ENCODE assay signal across 1 cellular context in the genomic region with DNA sequence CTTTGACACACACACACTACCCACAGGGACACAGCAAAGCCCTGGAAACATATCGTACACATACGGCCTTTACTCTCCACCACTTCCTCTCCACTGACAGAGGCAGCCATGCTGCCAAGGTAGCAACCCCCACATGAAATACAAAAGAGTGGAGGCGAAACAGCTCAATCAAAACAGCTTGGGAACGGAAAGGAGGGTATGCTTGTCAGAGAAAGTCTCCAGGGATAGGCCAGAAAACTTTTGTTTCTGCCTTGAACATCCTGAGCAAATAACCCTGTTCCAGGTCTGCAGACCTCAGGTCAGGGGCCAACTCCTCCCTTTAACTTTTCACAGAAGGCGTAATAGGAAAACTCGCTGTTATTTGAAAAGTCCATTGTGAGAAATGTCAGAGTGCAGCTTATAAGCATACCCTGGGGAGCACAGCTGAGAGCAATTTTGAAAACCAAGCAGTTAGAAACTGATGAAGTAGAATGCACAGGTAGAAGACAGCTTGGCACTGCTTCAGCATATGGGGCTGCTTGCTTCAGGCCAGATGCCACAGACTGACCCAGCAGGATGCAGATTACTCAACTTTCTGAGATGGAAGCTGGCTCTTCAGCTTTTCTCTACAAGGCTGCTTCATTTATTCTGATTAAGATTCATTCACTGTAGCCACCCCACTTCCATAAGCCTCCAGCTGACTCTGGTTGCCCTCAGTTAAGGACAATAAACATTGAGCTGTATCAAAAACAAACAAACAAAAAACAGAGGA.
A peak's percentile ranks its signal among the peaks of the same experiment; 100 is the strongest.
TF ChIP-seq lines count a peak whose summit lies in the region.

No MANE protein-coding gene starts in this region.

TF ChIP-seq in GM12878, 131 proteins besides CTCF, POLR2A, EP300 and RAD21 (continued from another document):
- TF ChIP-seq NBN (IDR thresholded peaks at IDR 0.05) = 0 out of 2 replicates have a peak, but pooled peaks have one; percentile 30
- 0 out of 2 replicates have a peak, but pooled peaks have one; percentile 64 for TF ChIP-seq GATAD2B (conservative IDR thresholded peaks at IDR 0.05; ENCODE audit: low read depth)
- TF ChIP-seq MYB (IDR thresholded peaks at IDR 0.05; ENCODE audit: borderline replicate concordance, low read depth, low read length) = no peak
- TF ChIP-seq, protein P1, sequence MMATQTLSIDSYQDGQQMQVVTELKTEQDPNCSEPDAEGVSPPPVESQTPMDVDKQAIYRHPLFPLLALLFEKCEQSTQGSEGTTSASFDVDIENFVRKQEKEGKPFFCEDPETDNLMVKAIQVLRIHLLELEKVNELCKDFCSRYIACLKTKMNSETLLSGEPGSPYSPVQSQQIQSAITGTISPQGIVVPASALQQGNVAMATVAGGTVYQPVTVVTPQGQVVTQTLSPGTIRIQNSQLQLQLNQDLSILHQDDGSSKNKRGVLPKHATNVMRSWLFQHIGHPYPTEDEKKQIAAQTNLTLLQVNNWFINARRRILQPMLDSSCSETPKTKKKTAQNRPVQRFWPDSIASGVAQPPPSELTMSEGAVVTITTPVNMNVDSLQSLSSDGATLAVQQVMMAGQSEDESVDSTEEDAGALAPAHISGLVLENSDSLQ (IDR thresholded peaks at IDR 0.05) = peak; percentile 37; the same call in 1 of the 2 replicates
- TF ChIP-seq SUZ12 (IDR thresholded peaks at IDR 0.05; ENCODE audit: unreplicated experiment) = no peak
